In genomic region chr3:178443634-178444033, GRCh38 we compare ENCODE assay signal across 16 cellular contexts.
DNase-seq lines count a peak whose midpoint lies in the region; ATAC-seq and TF ChIP-seq lines count a peak whose summit lies in the region.
"Had no signal": no experiment of that assay in that cellular context is flagged by ENCODE, and none has a peak within 500 bp of the region (broad histone marks: within the 10 kb centered on the region; RNA-seq: fewer than 3 reads in every experiment).

No MANE protein-coding gene starts in this region.

- H3K9me2 ChIP-seq in neural cell (ENCODE audit: insufficient read depth, low read length), result no peaks in the 10 kb centered on the region

- H3K27ac ChIP-seq in neural cell (ENCODE audit: low read length) (no peak overlapping the region), mesendoderm (ENCODE audit: low read depth, low read length) (no peak overlapping the region)
- H3K27ac ChIP-seq: epithelial cell of prostate had no signal

- H3K4me2 ChIP-seq in neural cell (ENCODE audit: low read length) (no peak overlapping the region), mesendoderm (ENCODE audit: low read length) (no peak overlapping the region)

- no peak overlapping the region for H3K9ac ChIP-seq in neural cell (ENCODE audit: low read length)
- no peak overlapping the region for H3K9ac ChIP-seq in mesendoderm (ENCODE audit: low read length)

- WGBS in mesendoderm (ENCODE audit: extremely low coverage, insufficient coverage, low lambda C conversion rate), result no CpG with 5 or more reads among the region's 2 CpGs

- no peak overlapping the region for H4K8ac ChIP-seq in mesendoderm (ENCODE audit: low read depth, low read length)

- H3K27me3 ChIP-seq in neural cell (ENCODE audit: insufficient read depth, low read depth, low read length) (no peaks in the 10 kb centered on the region), mesendoderm (ENCODE audit: insufficient read depth, low read length, poor library complexity) (no peaks in the 10 kb centered on the region)

- H3K4me3 ChIP-seq in astrocyte of the spinal cord (ENCODE audit: low read depth, low read length), result no peak overlapping the region
- H3K4me3 ChIP-seq in neural cell (ENCODE audit: low read length), result no peak overlapping the region
- no peak overlapping the region for H3K4me3 ChIP-seq in mesendoderm (ENCODE audit: low read length)

- no peak overlapping the region for H2BK5ac ChIP-seq in mesendoderm (ENCODE audit: low read length)

- no peak overlapping the region for H2BK120ac ChIP-seq in mesendoderm (ENCODE audit: low read depth, low read length)

- no peak overlapping the region for H3K56ac ChIP-seq in mesendoderm (ENCODE audit: low read length)

- H2AK5ac ChIP-seq in mesendoderm (ENCODE audit: low read length), result no peak overlapping the region

- no peak overlapping the region for H3K18ac ChIP-seq in mesendoderm (ENCODE audit: low read length)

- H4K20me1 ChIP-seq in neural cell (ENCODE audit: insufficient read depth), result no peaks in the 10 kb centered on the region

- no peak overlapping the region for H3K23ac ChIP-seq in mesendoderm (ENCODE audit: low read length)

- H3K79me1 ChIP-seq in mesendoderm (ENCODE audit: low read length), result no peaks in the 10 kb centered on the region

- H4K5ac ChIP-seq in mesendoderm (ENCODE audit: low read length), result no peak overlapping the region

- no peak overlapping the region for H2BK15ac ChIP-seq in mesendoderm (replicated peaks; ENCODE audit: low read depth)

- ATAC-seq in HG02610 (IDR thresholded peaks at IDR 0.05; ENCODE audit: unreplicated experiment), result no peak
- ATAC-seq: naive thymus-derived CD4-positive, alpha-beta T cell had no signal

- TF ChIP-seq RAD21 in neural cell (conservative IDR thresholded peaks at IDR 0.05), result peak; percentile 58

- no peak overlapping the region for H3K4ac ChIP-seq in mesendoderm (ENCODE audit: low read depth, low read length)

- H3K36me3 ChIP-seq in neural cell (ENCODE audit: insufficient read depth, low read length), result no peaks in the 10 kb centered on the region
- H3K36me3 ChIP-seq in mesendoderm (ENCODE audit: control insufficient read depth, insufficient read depth, low read length), result no peaks in the 10 kb centered on the region

- TF ChIP-seq CTCF in astrocyte of the spinal cord (IDR thresholded peaks at IDR 0.05; ENCODE audit: low read depth, low read length) (no peak), neural cell (IDR thresholded peaks at IDR 0.05; ENCODE audit: poor library complexity, severe bottlenecking) (peak; percentile 54)

- H3K4me1 ChIP-seq in mesendoderm (ENCODE audit: control insufficient read depth, low read depth, low read length), result no peaks in the 10 kb centered on the region

- in situ Hi-C loops in astrocyte of the spinal cord (cut with HindIII; ENCODE audit: low sequenced_read_pairs), result no loop called here

- H3K9me3 ChIP-seq in neural cell (ENCODE audit: low read length), result no peaks in the 10 kb centered on the region

- H3F3A ChIP-seq in neural cell (ENCODE audit: insufficient read depth, low read length, poor library complexity, severe bottlenecking), result no peaks in the 10 kb centered on the region

- H2AFZ ChIP-seq in neural cell (ENCODE audit: low read depth, low read length), result no peak overlapping the region

- TF ChIP-seq EP300 in neural cell (conservative IDR thresholded peaks at IDR 0.05; ENCODE audit: poor library complexity, severe bottlenecking), result no peak

- DNase-seq in NCI-H748 (lab: John Stamatoyannopoulos, UW; ENCODE audit: unreplicated experiment) (peak; percentile 32), NCI-H748 treated with DMSO at 0.1 percent for 48 hours (lab: John Stamatoyannopoulos, UW) (no peak), NCI-H2081 treated with DMSO at 0.1 percent for 48 hours (lab: John Stamatoyannopoulos, UW) (peak; percentile 63), astrocyte of the spinal cord (ENCODE audit: low read depth, low spot score) (peak; percentile 29), mesendoderm (no peak), iPS-NIHi11 (ENCODE audit: low spot score) (no peak)
- DNase-seq: activated T-cell treated with anti-CD3 and anti-CD28 coated beads, Interleukin-2, amount 50 U/mL, for 48 hours; anterior cingulate cortex; naive thymus-derived CD4-positive, alpha-beta T cell; NCI-H187 treated with DMSO at 0.1 percent for 48 hours; SHP77 treated with DMSO at 0.1 percent for 48 hours; small intestine; trophoblast cell had no signal

- H3K79me2 ChIP-seq in neural cell (replicated peaks; ENCODE audit: insufficient read depth, low read length) (no peaks in the 10 kb centered on the region), mesendoderm (ENCODE audit: control insufficient read depth, insufficient read depth, low read length) (no peaks in the 10 kb centered on the region)

TF ChIP-seq in neural cell, 6 proteins besides CTCF, POLR2A, EP300 and RAD21:
- TF ChIP-seq EZH2 (IDR thresholded peaks at IDR 0.05; ENCODE audit: borderline replicate concordance, insufficient read depth, low read length, poor library complexity, severe bottlenecking), result no peak
- peak; percentile 61 for TF ChIP-seq SMC3 (conservative IDR thresholded peaks at IDR 0.05; ENCODE audit: poor library complexity)

Comparison
In these comparisons a context has a peak if more than half of its experiments do, and no peak if none do; other contexts are left out.
1. DNase-seq: peak in NCI-H748 (single experiment), NCI-H2081 treated with DMSO at 0.1 percent for 48 hours (single experiment) and astrocyte of the spinal cord (single experiment); none in NCI-H748 treated with DMSO at 0.1 percent for 48 hours (single experiment), mesendoderm (single experiment) and iPS-NIHi11 (single experiment).